9 cellular contexts compared by ENCODE assay signal in genomic region chr1:206691604-206692003, GRCh38. TPM values are rescaled to one million over a fixed set of nuclear protein-coding genes. Genes with fewer than 3 reads are reported as not detected.
DNase-seq lines count a peak whose midpoint lies in the region; ATAC-seq and TF ChIP-seq lines count a peak whose summit lies in the region.
"Had no signal": no experiment of that assay in that cellular context is flagged by ENCODE, and none has a peak within 500 bp of the region (broad histone marks: within the 10 kb centered on the region; RNA-seq: fewer than 3 reads in every experiment).

No MANE protein-coding gene starts in this region.

- TF ChIP-seq CTCF in fibroblast of mammary gland (conservative IDR thresholded peaks at IDR 0.05; ENCODE audit: control insufficient read depth, insufficient read depth, low read depth, low read length) (no peak), stomach (IDR thresholded peaks at IDR 0.05) (no peak)

- 13 to 42% (median 26%) methylated on average over 8 of the region's 8 CpGs for WGBS in stomach, 5 donors

- H3K27ac ChIP-seq in stomach = peak overlapping the region; percentile 22 to 100 (median 68)

- TF ChIP-seq POLR2A in stomach (IDR thresholded peaks at IDR 0.05) = no peak

- H3K4me3 ChIP-seq in fibroblast of mammary gland (ENCODE audit: control insufficient read depth, low read depth, low read length) (no peak overlapping the region), stomach (no peak overlapping the region)

- H3K36me3 ChIP-seq in stomach = peaks cover 0 to 15% (median 3%) of the 10 kb centered on the region in 4 donors

- no peak for TF ChIP-seq EP300 in stomach (IDR thresholded peaks at IDR 0.05)

- no peaks in the 10 kb centered on the region for H3K27me3 ChIP-seq in stomach

- DNase-seq in LHCN-M2 (ENCODE audit: low read depth) (peak; percentile 84), fibroblast of mammary gland (ENCODE audit: low read depth) (peak; percentile 65), mesenteric fat pad (ENCODE audit: low spot score) (peak; percentile 49), stomach (peak; percentile 50), NCI-H82 (lab: John Stamatoyannopoulos, UW) (no peak)

- peaks cover 85 to 100% (median 96%) of the 10 kb centered on the region in 4 donors for H3K4me1 ChIP-seq in stomach

- no peak for ATAC-seq in HG03039 (IDR thresholded peaks at IDR 0.05; ENCODE audit: unreplicated experiment)
- no peak for ATAC-seq in GM19463 (IDR thresholded peaks at IDR 0.05; ENCODE audit: unreplicated experiment)
- ATAC-seq in GM21717 (IDR thresholded peaks at IDR 0.05; ENCODE audit: unreplicated experiment) = no peak
- ATAC-seq: Panc1 had no signal

- intact Hi-C loops in stomach (cut with DNase I; ENCODE audit: low total_unique reads) = no loop called here

- H3K9me3 ChIP-seq in stomach = no peaks in the 10 kb centered on the region

RNA-seq across cellular contexts. Expression of gene MAPKAPK2, which starts 6.9 kb away (rescaled TPM):
- 41.7 and 49.4 TPM in 2 replicates for total RNA-seq in LHCN-M2 (2014; rRNA removed)
- polyA plus RNA-seq in LHCN-M2 (2012) = 68.7 TPM
- total RNA-seq in mesenteric fat pad = 103 TPM
- total RNA-seq in stomach = 10 to 100 TPM; 22.6 to 78.0 (median 43.9) TPM
- 10 to 100 TPM; 30.1 to 60.8 (median 55.4) TPM for polyA plus RNA-seq in stomach

RNA-seq across cellular contexts. Expression of gene DYRK3, which starts 56.3 kb away (rescaled TPM):
- total RNA-seq in LHCN-M2 (2014; rRNA removed) (30.5 and 31.0 TPM in 2 replicates), mesenteric fat pad (16.1 TPM), stomach (10 to 100 TPM in 1 of 5 donors, 1 to 10 TPM in 3, not detected in 1; 1.2 to 21.9 (median 4.7) TPM)
- polyA plus RNA-seq in LHCN-M2 (2012) = 9.1 TPM
- 1 to 10 TPM; 1.5 to 3.2 (median 2.1) TPM for polyA plus RNA-seq in stomach
